In genomic region chr2:112584134-112584890, GRCh38 we compare ENCODE assay signal across 8 cellular contexts. TPM values are rescaled to one million over a fixed set of nuclear protein-coding genes. Genes with fewer than 3 reads are reported as not detected.
A peak's percentile ranks its signal among the peaks of the same experiment; 100 is the strongest.
DNase-seq lines count a peak whose midpoint lies in the region; ATAC-seq and TF ChIP-seq lines count a peak whose summit lies in the region.

Gene CHCHD5 (plus strand): TSS chr2:112584609. CDS start chr2:112584648, 39 bp downstream.

- peaks cover 4 to 11% of the 10 kb centered on the region in 2 experiments for H3K36me3 ChIP-seq in trophoblast cell (ENCODE audit: control insufficient read depth in 1 of 2, insufficient read depth in 2 of 2, low read length in 2 of 2)
- H3K36me3 ChIP-seq in tibial nerve = peaks cover 0 to 35% (median 0%) of the 10 kb centered on the region in 3 donors

- peak within 1 kb of the TSS; percentile 93 for H2AFZ ChIP-seq in trophoblast cell (ENCODE audit: insufficient read depth, low read length, poor library complexity)

- peaks cover 13% of the 10 kb centered on the region for H3K79me1 ChIP-seq in trophoblast cell (ENCODE audit: low read length)

- peak within 1 kb of the TSS; percentile 88 for H2AK5ac ChIP-seq in trophoblast cell (ENCODE audit: low read length)

- H3K4me3 ChIP-seq in GM12875 (ENCODE audit: low read depth, low read length) (peak within 1 kb of the TSS; percentile 58), trophoblast cell (ENCODE audit: low read depth, low read length) (peak within 1 kb of the TSS; percentile 85), tibial nerve (peak within 1 kb of the TSS; percentile 56 to 72 (median 60))

- H3K27me3 ChIP-seq in trophoblast cell (ENCODE audit: insufficient read depth, low read length) (no peaks in the 10 kb centered on the region), tibial nerve (no peaks in the 10 kb centered on the region)

- peak; percentile 40 to 51 for TF ChIP-seq POLR2A in tibial nerve (IDR thresholded peaks at IDR 0.05)

- peak within 1 kb of the TSS; percentile 89 for H2BK5ac ChIP-seq in trophoblast cell (ENCODE audit: low read depth, low read length, poor library complexity)

- H3K4me2 ChIP-seq in trophoblast cell (ENCODE audit: low read length) = peak within 1 kb of the TSS; percentile 64

- peak within 1 kb of the TSS; percentile 98 for H3K14ac ChIP-seq in trophoblast cell (ENCODE audit: low read length)

- peak within 1 kb of the TSS; percentile 95 for H3K4ac ChIP-seq in trophoblast cell (ENCODE audit: low read depth, low read length)

- peak within 1 kb of the TSS; percentile 97 for H4K91ac ChIP-seq in trophoblast cell (ENCODE audit: low read depth, low read length)

- peak within 1 kb of the TSS; percentile 84 for H3K9ac ChIP-seq in trophoblast cell (ENCODE audit: low read length)

- H4K12ac ChIP-seq in trophoblast cell (ENCODE audit: low read depth, low read length) = peak within 1 kb of the TSS; percentile 96

- DNase-seq in NCI-H1436 treated with DMSO at 0.1 percent for 48 hours (lab: John Stamatoyannopoulos, UW) (peak; percentile 47), T-helper 1 cell (peak; percentile 83 to 98 (median 93)), cardiac septum (ENCODE audit: low spot score) (peak; percentile 97), trophoblast cell (peak; percentile 97), tibial nerve (ENCODE audit: low spot score in 2 of 2) (peak; percentile 93 to 94)

- peak; percentile 90 to 95 for TF ChIP-seq EP300 in tibial nerve (IDR thresholded peaks at IDR 0.05)

- H3K9me3 ChIP-seq in trophoblast cell (ENCODE audit: insufficient read depth, low read depth, low read length) (no peaks in the 10 kb centered on the region), tibial nerve (no peaks in the 10 kb centered on the region)

- peaks cover 10% of the 10 kb centered on the region for H3K79me2 ChIP-seq in trophoblast cell (ENCODE audit: control insufficient read depth, insufficient read depth, low read length, poor library complexity)

- H4K8ac ChIP-seq in trophoblast cell (ENCODE audit: low read depth, low read length) = peak within 1 kb of the TSS; percentile 99

- H3K18ac ChIP-seq in trophoblast cell (ENCODE audit: low read length) = peak within 1 kb of the TSS; percentile 98

- intact Hi-C loops in cardiac septum (cut with DNase I) = loop anchor here (1.0 to 5.0 kb wide), 3 partner anchors 42 to 327 kb away; partner anchors contain the start of genes POLR1B and ZC3H8

- peak within 1 kb of the TSS; percentile 27 for H2BK12ac ChIP-seq in trophoblast cell (ENCODE audit: low read length)

- H3K23ac ChIP-seq in trophoblast cell (ENCODE audit: low read length) = no peak within 1 kb of the TSS

- H3K4me1 ChIP-seq in trophoblast cell (ENCODE audit: control insufficient read depth in 1 of 2, insufficient read depth in 2 of 2, low read length in 2 of 2) (peaks cover 11 to 14% of the 10 kb centered on the region in 2 experiments), tibial nerve (peaks cover 0 to 38% (median 16%) of the 10 kb centered on the region in 4 donors)

- peak; percentile 86 for ATAC-seq in HG02763 (IDR thresholded peaks at IDR 0.05; ENCODE audit: unreplicated experiment)

- peak within 1 kb of the TSS; percentile 82 for H2BK120ac ChIP-seq in trophoblast cell (ENCODE audit: insufficient read depth, low read length, poor library complexity)

- no peak for TF ChIP-seq CTCF in GM12875 (IDR thresholded peaks at IDR 0.05; ENCODE audit: borderline replicate concordance, insufficient read depth, low read depth, low read length)
- peak; percentile 30 to 60 (median 38) for TF ChIP-seq CTCF in tibial nerve (IDR thresholded peaks at IDR 0.05)

- 1% methylated on average over 54 of the region's 54 CpGs for WGBS in adipose tissue, 3 donors
- no CpG with 5 or more reads among the region's 54 CpGs for WGBS in trophoblast cell (ENCODE audit: extremely low coverage, insufficient coverage, insufficient read length)
- 0% methylated on average over 32 to 51 of the region's 54 CpGs for WGBS in tibial nerve, 2 donors

- peak within 1 kb of the TSS; percentile 88 for H3K27ac ChIP-seq in adipose tissue (ENCODE audit: low read depth, low read length)
- peak within 1 kb of the TSS; percentile 95 for H3K27ac ChIP-seq in trophoblast cell (ENCODE audit: low read depth, low read length)
- H3K27ac ChIP-seq in tibial nerve = peak within 1 kb of the TSS; percentile 92 to 98 (median 96)

RNA-seq across cellular contexts. Expression of gene CHCHD5, which starts in this region (rescaled TPM):
- polyA plus RNA-seq in adipose tissue = 10 to 100 TPM; 37.1 to 50.0 (median 42.3) TPM
- total RNA-seq in cardiac septum (24.9 TPM), tibial nerve (10 to 100 TPM in 3 of 4 donors, 1 to 10 TPM in 1; 4.3 to 30.6 (median 17.9) TPM)
- 17.5 and 20.8 TPM in 2 replicates for polyA plus RNA-seq in trophoblast cell (2013)

Comparison
In these comparisons a context has a peak if more than half of its experiments do, and no peak if none do; other contexts are left out.
1. Peak in every context shown above with its lines: DNase-seq, ATAC-seq, H3K4me3 ChIP-seq and H3K27ac ChIP-seq.
2. DNase-seq: peak in every context shown above with its lines; median percentile 97 in cardiac septum; 97 in trophoblast cell; 94 in tibial nerve; 93 in T-helper 1 cell; 47 in NCI-H1436 treated with DMSO at 0.1 percent for 48 hours.